ENCODE assay signal across 35 cellular contexts in genomic region chr5:150323092-150323491, GRCh38. TPM values are rescaled to one million over a fixed set of nuclear protein-coding genes. Genes with fewer than 3 reads are reported as not detected.
A peak's percentile ranks its signal among the peaks of the same experiment; 100 is the strongest.
DNase-seq lines count a peak whose midpoint lies in the region; ATAC-seq, FAIRE-seq and TF ChIP-seq lines count a peak whose summit lies in the region.
"Had no signal": no experiment of that assay in that cellular context is flagged by ENCODE, and none has a peak within 500 bp of the region (broad histone marks: within the 10 kb centered on the region; RNA-seq: fewer than 3 reads in every experiment).

No MANE protein-coding gene starts in this region.

- H3K9me3 ChIP-seq in A549: no peaks in the 10 kb centered on the region
- H3K9me3 ChIP-seq in RWPE2 (ENCODE audit: severe bottlenecking): no peaks in the 10 kb centered on the region
- H3K9me3 ChIP-seq in hepatocyte (ENCODE audit: low read depth): no peaks in the 10 kb centered on the region
- H3K9me3 ChIP-seq: body of pancreas, pancreas, suprapubic skin had no signal

- no peak overlapping the region for H3K4me2 ChIP-seq in A549
- no peak overlapping the region for H3K4me2 ChIP-seq in hepatocyte

- H3K79me2 ChIP-seq in hepatocyte: no peaks in the 10 kb centered on the region

- H3K36me3 Mint-ChIP-seq in HFFc6 (ENCODE audit: low read depth): no peaks in the 10 kb centered on the region
- H3K36me3 Mint-ChIP-seq in activated CD4-positive, alpha-beta memory T cell treated with anti-CD3 and anti-CD28 coated beads for 36 hours: no peaks in the 10 kb centered on the region

- CTCF ChIA-PET in A549 (lab: Yijun Ruan, JAX): interaction anchor here (1.0 to 2.0 kb wide), 4 partner anchors 8 to 27 kb away, joined by 3 to 5 read pairs (median 4); no protein-coding TSS in a partner anchor
- CTCF ChIA-PET in activated CD4-positive, alpha-beta memory T cell treated with anti-CD3 and anti-CD28 coated beads for 36 hours (lab: Charles Lee): no interaction called here

- no peak for TF ChIP-seq RAD21 in A549 (conservative IDR thresholded peaks at IDR 0.05 in 1 of 2, IDR thresholded peaks at IDR 0.05 in 1 of 2)

- FAIRE-seq in A549 (lab: Jason Lieb, UNC): no peak
- FAIRE-seq: A204.1, pancreas had no signal

- H3K9me3 Mint-ChIP-seq in HFFc6: no peaks in the 10 kb centered on the region
- H3K9me3 Mint-ChIP-seq in activated CD4-positive, alpha-beta memory T cell treated with anti-CD3 and anti-CD28 coated beads for 36 hours: peaks cover 2% of the 10 kb centered on the region
- H3K9me3 Mint-ChIP-seq: activated naive CD4-positive, alpha-beta T cell treated with anti-CD3 and anti-CD28 coated beads for 36 hours; CD4-positive, alpha-beta T cell had no signal

- H3K27me3 ChIP-seq in RWPE2 (ENCODE audit: insufficient read depth, poor library complexity, severe bottlenecking) (no peaks in the 10 kb centered on the region), hepatocyte (no peaks in the 10 kb centered on the region)
- H3K27me3 ChIP-seq: body of pancreas, pancreas, suprapubic skin had no signal

- H3K4me1 ChIP-seq in A549 (peaks cover 39% of the 10 kb centered on the region), RWPE2 (ENCODE audit: insufficient read depth, poor library complexity, severe bottlenecking) (peaks cover 44% of the 10 kb centered on the region), hepatocyte (ENCODE audit: insufficient read depth) (peaks cover 40% of the 10 kb centered on the region)
- H3K4me1 ChIP-seq: pancreas had no signal

- H3K9me2 ChIP-seq in hepatocyte (replicated peaks; ENCODE audit: insufficient read depth): no peaks in the 10 kb centered on the region

- H3K4me3 ChIP-seq in A549 (no peak overlapping the region), RWPE2 (ENCODE audit: severe bottlenecking) (no peak overlapping the region), fibroblast of pulmonary artery (replicated peaks; ENCODE audit: low read depth, low read length) (no peak overlapping the region), hepatocyte (no peak overlapping the region)
- H3K4me3 ChIP-seq: body of pancreas, pancreas, SK-N-MC, smooth muscle cell, suprapubic skin had no signal

- no peak overlapping the region for H2AFZ ChIP-seq in hepatocyte

- TF ChIP-seq POLR2A in A549 (IDR thresholded peaks at IDR 0.05; ENCODE audit: low read length): no peak

- H3K4me3 Mint-ChIP-seq in HFFc6: no peak overlapping the region
- H3K4me3 Mint-ChIP-seq in activated CD4-positive, alpha-beta memory T cell treated with anti-CD3 and anti-CD28 coated beads for 36 hours: no peak overlapping the region
- H3K4me3 Mint-ChIP-seq: activated naive CD4-positive, alpha-beta T cell treated with anti-CD3 and anti-CD28 coated beads for 36 hours; CD4-positive, alpha-beta T cell; neural crest cell had no signal

- TF ChIP-seq CTCF in A549 (IDR thresholded peaks at IDR 0.05): no peak
- TF ChIP-seq CTCF in HFFc6 (IDR thresholded peaks at IDR 0.05): no peak
- TF ChIP-seq CTCF in RWPE2 (IDR thresholded peaks at IDR 0.05; ENCODE audit: poor library complexity, severe bottlenecking): no peak
- TF ChIP-seq CTCF in fibroblast of pulmonary artery (IDR thresholded peaks at IDR 0.05; ENCODE audit: low read length, missing control alignments): no peak
- TF ChIP-seq CTCF in hepatocyte (IDR thresholded peaks at IDR 0.05; ENCODE audit: poor library complexity): no peak

- peak overlapping the region in 1 of 2 experiments; percentile 49; a peak in 3 of 6 replicates for H3K27ac ChIP-seq in A549
- peak overlapping the region; percentile 93 for H3K27ac ChIP-seq in RWPE2 (ENCODE audit: poor library complexity, severe bottlenecking)
- H3K27ac ChIP-seq in hepatocyte: no peak overlapping the region
- H3K27ac ChIP-seq: body of pancreas, pancreas, SK-N-MC, suprapubic skin had no signal

- WGBS in A549 (ENCODE audit: missing lambda C conversion rate): 78% methylated on average over 6 of the region's 6 CpGs
- 80% methylated on average over 6 of the region's 6 CpGs for WGBS in hepatocyte (ENCODE audit: low lambda C conversion rate, missing lambda C conversion rate)

- POLR2A ChIA-PET in A549 (lab: Yijun Ruan, JAX): no interaction called here
- POLR2A ChIA-PET in activated CD4-positive, alpha-beta memory T cell treated with anti-CD3 and anti-CD28 coated beads for 36 hours (lab: Charles Lee): no interaction called here

- H3K27ac Mint-ChIP-seq in HFFc6: no peak overlapping the region
- no peak overlapping the region for H3K27ac Mint-ChIP-seq in activated CD4-positive, alpha-beta memory T cell treated with anti-CD3 and anti-CD28 coated beads for 36 hours
- H3K27ac Mint-ChIP-seq: activated naive CD4-positive, alpha-beta T cell treated with anti-CD3 and anti-CD28 coated beads for 36 hours; CD4-positive, alpha-beta T cell had no signal

- ATAC-seq in A549 (no peak), RWPE2 (ENCODE audit: low read depth) (no peak)
- ATAC-seq: activated CD4-positive, CD25-positive, alpha-beta regulatory T cell treated with anti-CD3 and anti-CD28 coated beads, Interleukin-2, amount 50 U/mL, for 24 hours; body of pancreas; esophagus mucosa; left cardiac atrium; pancreas had no signal

- DNase-seq in A549 (ENCODE audit: low read depth in 1 of 2, low spot score in 1 of 2) (no peak), HFFc6 (peak; percentile 5), RWPE2 (ENCODE audit: low spot score) (no peak), fibroblast of pulmonary artery (ENCODE audit: low read depth) (peak; percentile 55), hepatocyte (ENCODE audit: low spot score) (no peak), middle frontal gyrus (ENCODE audit: extremely low spot score, low spot score) (no peak), mesenteric fat pad (ENCODE audit: low spot score) (no peak)
- no peak for DNase-seq in activated CD4-positive, alpha-beta memory T cell treated with anti-CD3 and anti-CD28 coated beads for 36 hours
- DNase-seq: activated CD4-positive, alpha-beta T cell treated with anti-CD3 and anti-CD28 coated beads, Interleukin-2, amount 50 U/mL, for 4 hours; activated naive CD4-positive, alpha-beta T cell treated with anti-CD3 and anti-CD28 coated beads for 36 hours; body of pancreas; CD4-positive, alpha-beta T cell; cerebellar nuclear complex; DMS79 treated with DMSO at 0.1 percent for 48 hours; GF-D8; GOT3; hypothalamus; left cardiac atrium; NCI-H1092 treated with DMSO at 0.1 percent for 48 hours; NCI-H1694 treated with DMSO at 0.1 percent for 48 hours; NCI-H446 treated with DMSO at 0.1 percent for 48 hours; NCI-H774; pancreas; retina; stimulated activated naive CD4-positive, alpha-beta T cell treated with Interleukin-2 at 50 U/mL for 16 hours had no signal

- peaks cover 3% of the 10 kb centered on the region; the same call in 1 of the 2 replicates for H3K27me3 Mint-ChIP-seq in HFFc6 (ENCODE audit: insufficient read depth)
- no peaks in the 10 kb centered on the region for H3K27me3 Mint-ChIP-seq in activated CD4-positive, alpha-beta memory T cell treated with anti-CD3 and anti-CD28 coated beads for 36 hours
- H3K27me3 Mint-ChIP-seq: CD4-positive, alpha-beta T cell had no signal

- TF ChIP-seq EP300 in A549 (IDR thresholded peaks at IDR 0.05): no peak

- no peaks in the 10 kb centered on the region for H4K20me1 ChIP-seq in hepatocyte (ENCODE audit: insufficient read depth, poor library complexity, severe bottlenecking)

- peaks cover 39% of the 10 kb centered on the region for H3K4me1 Mint-ChIP-seq in HFFc6 (ENCODE audit: low read depth)
- H3K4me1 Mint-ChIP-seq in activated CD4-positive, alpha-beta memory T cell treated with anti-CD3 and anti-CD28 coated beads for 36 hours (ENCODE audit: low read depth): peaks cover 4% of the 10 kb centered on the region

- intact Hi-C loops in activated CD4-positive, alpha-beta memory T cell treated with anti-CD3 and anti-CD28 coated beads for 36 hours (cut with micrococcal nuclease): no loop called here

- H3K36me3 ChIP-seq in RWPE2 (ENCODE audit: low read depth) (no peaks in the 10 kb centered on the region), hepatocyte (replicated peaks; ENCODE audit: insufficient read depth, low read depth) (no peaks in the 10 kb centered on the region)
- H3K36me3 ChIP-seq: pancreas, suprapubic skin had no signal

TF ChIP-seq in A549, 52 proteins besides CTCF, POLR2A, EP300 and RAD21:
- peak; percentile 59 to 91 for TF ChIP-seq CEBPB (IDR thresholded peaks at IDR 0.05)
- TF ChIP-seq CBX2 (IDR thresholded peaks at IDR 0.05; ENCODE audit: borderline replicate concordance, low read depth): no peak
TF ChIP-seq in A549: peak in this region for 1.

RNA-seq across cellular contexts. Expression of gene ARSI, which starts 20.4 kb away (rescaled TPM):
- polyA plus RNA-seq in A549 (2011; rRNA removed): 2.9 and 3.2 TPM in 2 replicates
- polyA plus RNA-seq in A549 (2012; cell fraction: cytosol; rRNA removed): 10.5 and 13.8 TPM in 2 replicates
- polyA plus RNA-seq in A549 (2012; cell fraction: nucleus; rRNA removed): 24.0 and 29.6 TPM in 2 replicates
- polyA plus RNA-seq in A549 (2017; fragmentation: RNase III; extraction: RNeasy Plus Mini Kit Qiagen cat#74134 plus additional on column Dnase treatment): 17.4 to 24.1 TPM (median 22.0 TPM) in 3 replicates
- 3.4 and 5.7 TPM in 2 replicates for polyA minus RNA-seq in A549 (2011; rRNA and poly(A)+ RNA removed)
- 1 to 10 TPM; 4.6 to 6.7 (median 4.9) TPM for total RNA-seq in HFFc6 (2021; fragmentation: NEBNext Ultra II Directional; extraction: Animal tissue kit (Norgen Biotek cat#: 25700))
- 18.4 and 27.9 TPM in 2 replicates for total RNA-seq in hepatocyte
- polyA plus RNA-seq in hepatocyte: 27.1 and 42.8 TPM in 2 replicates
- total RNA-seq in mesenteric fat pad: 0.58 TPM
- total RNA-seq in activated CD4-positive, alpha-beta memory T cell treated with anti-CD3 and anti-CD28 coated beads for 36 hours: not detected
- total RNA-seq: activated naive CD4-positive, alpha-beta T cell treated with anti-CD3 and anti-CD28 coated beads for 36 hours; lung microvascular endothelial cell; T-helper 1 cell treated with Interleukin-12 subunit alpha and Interleukin-12 subunit beta and Interleukin-4 antibody, amounts not matched to agents 30 ng/mL and 1 ng/mL, for 36 hours had no signal
- polyA plus RNA-seq: pancreas had no signal

RNA-seq across cellular contexts. Expression of gene CAMK2A, which starts 33.5 kb away (rescaled TPM):
- 0.09 and 0.19 TPM in 2 replicates for polyA plus RNA-seq in A549 (2011; rRNA removed)
- 0.07 and 0.14 TPM in 2 replicates for polyA plus RNA-seq in A549 (2012; cell fraction: cytosol; rRNA removed)
- polyA plus RNA-seq in A549 (2012; cell fraction: nucleus; rRNA removed): 1.2 and 1.9 TPM in 2 replicates
- 0.67 to 1.6 TPM (median 0.93 TPM) in 3 replicates for polyA plus RNA-seq in A549 (2017; fragmentation: RNase III; extraction: RNeasy Plus Mini Kit Qiagen cat#74134 plus additional on column Dnase treatment)
- 0.45 and 0.54 TPM in 2 replicates for polyA minus RNA-seq in A549 (2011; rRNA and poly(A)+ RNA removed)
- total RNA-seq in HFFc6 (2021; fragmentation: NEBNext Ultra II Directional; extraction: Animal tissue kit (Norgen Biotek cat#: 25700)): under 1 TPM; 0.09 to 0.64 (median 0.18) TPM
- total RNA-seq in hepatocyte: 0.88 and 2.6 TPM in 2 replicates
- 1.0 and 1.2 TPM in 2 replicates for polyA plus RNA-seq in hepatocyte
- not detected for total RNA-seq in mesenteric fat pad
- total RNA-seq in activated CD4-positive, alpha-beta memory T cell treated with anti-CD3 and anti-CD28 coated beads for 36 hours: not detected
- total RNA-seq: activated naive CD4-positive, alpha-beta T cell treated with anti-CD3 and anti-CD28 coated beads for 36 hours; dermis microvascular lymphatic vessel endothelial cell; lung microvascular endothelial cell; T-helper 1 cell treated with Interleukin-12 subunit alpha and Interleukin-12 subunit beta and Interleukin-4 antibody, amounts not matched to agents 30 ng/mL and 1 ng/mL, for 36 hours had no signal

RNA-seq across cellular contexts. Expression of gene TCOF1, which starts 34.4 kb away (rescaled TPM):
- polyA plus RNA-seq in A549 (2011; rRNA removed) (17.5 and 20.9 TPM in 2 replicates), A549 (2017; fragmentation: RNase III; extraction: RNeasy Plus Mini Kit Qiagen cat#74134 plus additional on column Dnase treatment) (44.2 to 50.7 TPM (median 47.1 TPM) in 3 replicates), hepatocyte (22.5 and 24.0 TPM in 2 replicates)
- polyA plus RNA-seq in A549 (2012; cell fraction: cytosol; rRNA removed): 45.2 and 47.7 TPM in 2 replicates
- 94.3 and 116 TPM in 2 replicates for polyA plus RNA-seq in A549 (2012; cell fraction: nucleus; rRNA removed)
- polyA minus RNA-seq in A549 (2011; rRNA and poly(A)+ RNA removed): 24.9 and 30.8 TPM in 2 replicates
- 10 to 100 TPM; 30.8 to 44.6 (median 38.5) TPM for total RNA-seq in HFFc6 (2021; fragmentation: NEBNext Ultra II Directional; extraction: Animal tissue kit (Norgen Biotek cat#: 25700))
- total RNA-seq in hepatocyte (19.9 and 21.2 TPM in 2 replicates), mesenteric fat pad (26.1 TPM)
- 10 to 100 TPM; 91.3 to 95.0 TPM for total RNA-seq in activated CD4-positive, alpha-beta memory T cell treated with anti-CD3 and anti-CD28 coated beads for 36 hours

Comparison
In these comparisons a context has a peak if more than half of its experiments do, and no peak if none do; other contexts are left out.
1. DNase-seq: peak in HFFc6 (single experiment) and fibroblast of pulmonary artery (single experiment); none in A549 (0 of 2), RWPE2 (single experiment), hepatocyte (single experiment), middle frontal gyrus (single experiment), mesenteric fat pad (single experiment) and activated CD4-positive, alpha-beta memory T cell treated with anti-CD3 and anti-CD28 coated beads for 36 hours (single experiment).